ENCODE assay signal across 3 cellular contexts in the genomic region with DNA sequence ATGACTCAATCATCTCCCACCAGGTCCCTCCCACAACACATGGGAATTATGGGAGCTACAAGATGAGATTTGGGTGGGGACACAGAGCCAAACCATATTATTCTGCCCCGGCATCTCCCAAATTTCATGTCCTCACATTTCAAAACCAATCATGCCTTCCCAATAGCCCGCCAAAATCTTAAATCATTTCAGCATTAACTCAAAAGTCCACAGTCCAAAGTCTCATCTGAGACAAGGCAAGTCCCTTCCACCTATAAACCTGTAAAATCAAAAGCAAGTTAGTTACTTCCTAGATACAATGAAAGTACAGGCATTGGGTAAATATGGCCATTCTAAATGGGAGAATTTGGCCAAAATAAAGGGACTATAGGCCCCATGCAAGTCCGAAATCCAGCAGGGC. TPM values are rescaled to one million over a fixed set of nuclear protein-coding genes. Genes with fewer than 3 reads are reported as not detected.
"Had no signal": no experiment of that assay in that cellular context is flagged by ENCODE, and none has a peak within 500 bp of the region (broad histone marks: within the 10 kb centered on the region; RNA-seq: fewer than 3 reads in every experiment).

No MANE protein-coding gene starts in this region.

RNA-seq across cellular contexts. Expression of gene MYLK, which starts 6.0 kb away (rescaled TPM):
- total RNA-seq: activated B cell treated with CpG ODN at 0.5 μM for 24 hours; activated CD8-positive, alpha-beta memory T cell treated with anti-CD3 and anti-CD28 coated beads for 36 hours; activated CD8-positive, alpha-beta T cell treated with anti-CD3 and anti-CD28 coated beads, Interleukin-2, amount 10 ng/mL, durations not matched to agents 7 days and 5 days had no signal
